1 cellular context compared by ENCODE assay signal in the genomic region with DNA sequence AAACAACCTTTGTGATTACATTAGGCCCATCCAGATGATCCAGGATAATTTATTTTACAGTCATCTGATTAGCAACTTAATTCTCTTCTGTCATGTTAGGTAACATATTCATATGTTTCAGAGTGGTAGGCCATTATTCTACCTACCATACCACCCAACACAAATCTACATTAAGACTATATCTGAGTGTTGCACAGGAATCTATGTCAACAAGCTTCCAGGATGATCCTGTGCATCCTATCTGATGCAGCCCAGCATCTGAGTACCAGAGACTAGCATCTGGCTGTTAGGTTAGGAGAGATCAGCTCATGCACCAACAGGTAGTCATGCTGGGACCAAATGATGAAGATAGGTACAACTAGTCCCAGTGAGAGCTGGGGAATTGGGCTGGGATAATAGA.
TF ChIP-seq lines count a peak whose summit lies in the region.

No MANE protein-coding gene starts in this region.

TF ChIP-seq in K562, 482 proteins besides CTCF, POLR2A, EP300 and RAD21:
- TF ChIP-seq FUS (optimal IDR thresholded peaks at IDR 0.05; ENCODE audit: low read depth, low read length) (no peak), PHF8 (IDR thresholded peaks at IDR 0.05; ENCODE audit: borderline replicate concordance, low read length) (no peak), HEY1 (CRISPR knock-in tag; IDR thresholded peaks at IDR 0.05; ENCODE audit: borderline replicate concordance) (no peak), CEBPG (CRISPR knock-in tag; IDR thresholded peaks at IDR 0.05) (no peak), CEBPG (tag; conservative IDR thresholded peaks at IDR 0.05 in 1 of 2, IDR thresholded peaks at IDR 0.05 in 1 of 2) (no peak), TBP (optimal IDR thresholded peaks at IDR 0.05; ENCODE audit: low read depth, low read length) (no peak), KAT2B (IDR thresholded peaks at IDR 0.05; ENCODE audit: low read depth, low read length) (no peak), RBM25 (IDR thresholded peaks at IDR 0.05; ENCODE audit: low read depth, low read length, severe bottlenecking) (no peak), CBX8 (IDR thresholded peaks at IDR 0.05; ENCODE audit: borderline replicate concordance, extremely low read depth, low read depth, low read length, poor library complexity, severe bottlenecking) (no peak), SIRT6 (IDR thresholded peaks at IDR 0.05; ENCODE audit: low read depth, low read length) (no peak), NCOA6 (IDR thresholded peaks at IDR 0.05) (no peak)
- TF ChIP-seq, protein P1, sequence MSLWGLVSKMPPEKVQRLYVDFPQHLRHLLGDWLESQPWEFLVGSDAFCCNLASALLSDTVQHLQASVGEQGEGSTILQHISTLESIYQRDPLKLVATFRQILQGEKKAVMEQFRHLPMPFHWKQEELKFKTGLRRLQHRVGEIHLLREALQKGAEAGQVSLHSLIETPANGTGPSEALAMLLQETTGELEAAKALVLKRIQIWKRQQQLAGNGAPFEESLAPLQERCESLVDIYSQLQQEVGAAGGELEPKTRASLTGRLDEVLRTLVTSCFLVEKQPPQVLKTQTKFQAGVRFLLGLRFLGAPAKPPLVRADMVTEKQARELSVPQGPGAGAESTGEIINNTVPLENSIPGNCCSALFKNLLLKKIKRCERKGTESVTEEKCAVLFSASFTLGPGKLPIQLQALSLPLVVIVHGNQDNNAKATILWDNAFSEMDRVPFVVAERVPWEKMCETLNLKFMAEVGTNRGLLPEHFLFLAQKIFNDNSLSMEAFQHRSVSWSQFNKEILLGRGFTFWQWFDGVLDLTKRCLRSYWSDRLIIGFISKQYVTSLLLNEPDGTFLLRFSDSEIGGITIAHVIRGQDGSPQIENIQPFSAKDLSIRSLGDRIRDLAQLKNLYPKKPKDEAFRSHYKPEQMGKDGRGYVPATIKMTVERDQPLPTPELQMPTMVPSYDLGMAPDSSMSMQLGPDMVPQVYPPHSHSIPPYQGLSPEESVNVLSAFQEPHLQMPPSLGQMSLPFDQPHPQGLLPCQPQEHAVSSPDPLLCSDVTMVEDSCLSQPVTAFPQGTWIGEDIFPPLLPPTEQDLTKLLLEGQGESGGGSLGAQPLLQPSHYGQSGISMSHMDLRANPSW (CRISPR knock-in tag; IDR thresholded peaks at IDR 0.05): no peak
- TF ChIP-seq, protein P2, sequence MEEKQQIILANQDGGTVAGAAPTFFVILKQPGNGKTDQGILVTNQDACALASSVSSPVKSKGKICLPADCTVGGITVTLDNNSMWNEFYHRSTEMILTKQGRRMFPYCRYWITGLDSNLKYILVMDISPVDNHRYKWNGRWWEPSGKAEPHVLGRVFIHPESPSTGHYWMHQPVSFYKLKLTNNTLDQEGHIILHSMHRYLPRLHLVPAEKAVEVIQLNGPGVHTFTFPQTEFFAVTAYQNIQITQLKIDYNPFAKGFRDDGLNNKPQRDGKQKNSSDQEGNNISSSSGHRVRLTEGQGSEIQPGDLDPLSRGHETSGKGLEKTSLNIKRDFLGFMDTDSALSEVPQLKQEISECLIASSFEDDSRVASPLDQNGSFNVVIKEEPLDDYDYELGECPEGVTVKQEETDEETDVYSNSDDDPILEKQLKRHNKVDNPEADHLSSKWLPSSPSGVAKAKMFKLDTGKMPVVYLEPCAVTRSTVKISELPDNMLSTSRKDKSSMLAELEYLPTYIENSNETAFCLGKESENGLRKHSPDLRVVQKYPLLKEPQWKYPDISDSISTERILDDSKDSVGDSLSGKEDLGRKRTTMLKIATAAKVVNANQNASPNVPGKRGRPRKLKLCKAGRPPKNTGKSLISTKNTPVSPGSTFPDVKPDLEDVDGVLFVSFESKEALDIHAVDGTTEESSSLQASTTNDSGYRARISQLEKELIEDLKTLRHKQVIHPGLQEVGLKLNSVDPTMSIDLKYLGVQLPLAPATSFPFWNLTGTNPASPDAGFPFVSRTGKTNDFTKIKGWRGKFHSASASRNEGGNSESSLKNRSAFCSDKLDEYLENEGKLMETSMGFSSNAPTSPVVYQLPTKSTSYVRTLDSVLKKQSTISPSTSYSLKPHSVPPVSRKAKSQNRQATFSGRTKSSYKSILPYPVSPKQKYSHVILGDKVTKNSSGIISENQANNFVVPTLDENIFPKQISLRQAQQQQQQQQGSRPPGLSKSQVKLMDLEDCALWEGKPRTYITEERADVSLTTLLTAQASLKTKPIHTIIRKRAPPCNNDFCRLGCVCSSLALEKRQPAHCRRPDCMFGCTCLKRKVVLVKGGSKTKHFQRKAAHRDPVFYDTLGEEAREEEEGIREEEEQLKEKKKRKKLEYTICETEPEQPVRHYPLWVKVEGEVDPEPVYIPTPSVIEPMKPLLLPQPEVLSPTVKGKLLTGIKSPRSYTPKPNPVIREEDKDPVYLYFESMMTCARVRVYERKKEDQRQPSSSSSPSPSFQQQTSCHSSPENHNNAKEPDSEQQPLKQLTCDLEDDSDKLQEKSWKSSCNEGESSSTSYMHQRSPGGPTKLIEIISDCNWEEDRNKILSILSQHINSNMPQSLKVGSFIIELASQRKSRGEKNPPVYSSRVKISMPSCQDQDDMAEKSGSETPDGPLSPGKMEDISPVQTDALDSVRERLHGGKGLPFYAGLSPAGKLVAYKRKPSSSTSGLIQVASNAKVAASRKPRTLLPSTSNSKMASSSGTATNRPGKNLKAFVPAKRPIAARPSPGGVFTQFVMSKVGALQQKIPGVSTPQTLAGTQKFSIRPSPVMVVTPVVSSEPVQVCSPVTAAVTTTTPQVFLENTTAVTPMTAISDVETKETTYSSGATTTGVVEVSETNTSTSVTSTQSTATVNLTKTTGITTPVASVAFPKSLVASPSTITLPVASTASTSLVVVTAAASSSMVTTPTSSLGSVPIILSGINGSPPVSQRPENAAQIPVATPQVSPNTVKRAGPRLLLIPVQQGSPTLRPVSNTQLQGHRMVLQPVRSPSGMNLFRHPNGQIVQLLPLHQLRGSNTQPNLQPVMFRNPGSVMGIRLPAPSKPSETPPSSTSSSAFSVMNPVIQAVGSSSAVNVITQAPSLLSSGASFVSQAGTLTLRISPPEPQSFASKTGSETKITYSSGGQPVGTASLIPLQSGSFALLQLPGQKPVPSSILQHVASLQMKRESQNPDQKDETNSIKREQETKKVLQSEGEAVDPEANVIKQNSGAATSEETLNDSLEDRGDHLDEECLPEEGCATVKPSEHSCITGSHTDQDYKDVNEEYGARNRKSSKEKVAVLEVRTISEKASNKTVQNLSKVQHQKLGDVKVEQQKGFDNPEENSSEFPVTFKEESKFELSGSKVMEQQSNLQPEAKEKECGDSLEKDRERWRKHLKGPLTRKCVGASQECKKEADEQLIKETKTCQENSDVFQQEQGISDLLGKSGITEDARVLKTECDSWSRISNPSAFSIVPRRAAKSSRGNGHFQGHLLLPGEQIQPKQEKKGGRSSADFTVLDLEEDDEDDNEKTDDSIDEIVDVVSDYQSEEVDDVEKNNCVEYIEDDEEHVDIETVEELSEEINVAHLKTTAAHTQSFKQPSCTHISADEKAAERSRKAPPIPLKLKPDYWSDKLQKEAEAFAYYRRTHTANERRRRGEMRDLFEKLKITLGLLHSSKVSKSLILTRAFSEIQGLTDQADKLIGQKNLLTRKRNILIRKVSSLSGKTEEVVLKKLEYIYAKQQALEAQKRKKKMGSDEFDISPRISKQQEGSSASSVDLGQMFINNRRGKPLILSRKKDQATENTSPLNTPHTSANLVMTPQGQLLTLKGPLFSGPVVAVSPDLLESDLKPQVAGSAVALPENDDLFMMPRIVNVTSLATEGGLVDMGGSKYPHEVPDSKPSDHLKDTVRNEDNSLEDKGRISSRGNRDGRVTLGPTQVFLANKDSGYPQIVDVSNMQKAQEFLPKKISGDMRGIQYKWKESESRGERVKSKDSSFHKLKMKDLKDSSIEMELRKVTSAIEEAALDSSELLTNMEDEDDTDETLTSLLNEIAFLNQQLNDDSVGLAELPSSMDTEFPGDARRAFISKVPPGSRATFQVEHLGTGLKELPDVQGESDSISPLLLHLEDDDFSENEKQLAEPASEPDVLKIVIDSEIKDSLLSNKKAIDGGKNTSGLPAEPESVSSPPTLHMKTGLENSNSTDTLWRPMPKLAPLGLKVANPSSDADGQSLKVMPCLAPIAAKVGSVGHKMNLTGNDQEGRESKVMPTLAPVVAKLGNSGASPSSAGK (IDR thresholded peaks at IDR 0.05): no peak
- TF ChIP-seq, protein P3, sequence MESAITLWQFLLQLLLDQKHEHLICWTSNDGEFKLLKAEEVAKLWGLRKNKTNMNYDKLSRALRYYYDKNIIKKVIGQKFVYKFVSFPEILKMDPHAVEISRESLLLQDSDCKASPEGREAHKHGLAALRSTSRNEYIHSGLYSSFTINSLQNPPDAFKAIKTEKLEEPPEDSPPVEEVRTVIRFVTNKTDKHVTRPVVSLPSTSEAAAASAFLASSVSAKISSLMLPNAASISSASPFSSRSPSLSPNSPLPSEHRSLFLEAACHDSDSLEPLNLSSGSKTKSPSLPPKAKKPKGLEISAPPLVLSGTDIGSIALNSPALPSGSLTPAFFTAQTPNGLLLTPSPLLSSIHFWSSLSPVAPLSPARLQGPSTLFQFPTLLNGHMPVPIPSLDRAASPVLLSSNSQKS (CRISPR knock-in tag; IDR thresholded peaks at IDR 0.05): no peak
- TF ChIP-seq, protein P4, sequence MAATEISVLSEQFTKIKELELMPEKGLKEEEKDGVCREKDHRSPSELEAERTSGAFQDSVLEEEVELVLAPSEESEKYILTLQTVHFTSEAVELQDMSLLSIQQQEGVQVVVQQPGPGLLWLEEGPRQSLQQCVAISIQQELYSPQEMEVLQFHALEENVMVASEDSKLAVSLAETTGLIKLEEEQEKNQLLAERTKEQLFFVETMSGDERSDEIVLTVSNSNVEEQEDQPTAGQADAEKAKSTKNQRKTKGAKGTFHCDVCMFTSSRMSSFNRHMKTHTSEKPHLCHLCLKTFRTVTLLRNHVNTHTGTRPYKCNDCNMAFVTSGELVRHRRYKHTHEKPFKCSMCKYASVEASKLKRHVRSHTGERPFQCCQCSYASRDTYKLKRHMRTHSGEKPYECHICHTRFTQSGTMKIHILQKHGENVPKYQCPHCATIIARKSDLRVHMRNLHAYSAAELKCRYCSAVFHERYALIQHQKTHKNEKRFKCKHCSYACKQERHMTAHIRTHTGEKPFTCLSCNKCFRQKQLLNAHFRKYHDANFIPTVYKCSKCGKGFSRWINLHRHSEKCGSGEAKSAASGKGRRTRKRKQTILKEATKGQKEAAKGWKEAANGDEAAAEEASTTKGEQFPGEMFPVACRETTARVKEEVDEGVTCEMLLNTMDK (IDR thresholded peaks at IDR 0.05; ENCODE audit: borderline replicate concordance, insufficient read depth, low read depth, low read length, poor library complexity, severe bottlenecking): no peak
- TF ChIP-seq, protein P5, sequence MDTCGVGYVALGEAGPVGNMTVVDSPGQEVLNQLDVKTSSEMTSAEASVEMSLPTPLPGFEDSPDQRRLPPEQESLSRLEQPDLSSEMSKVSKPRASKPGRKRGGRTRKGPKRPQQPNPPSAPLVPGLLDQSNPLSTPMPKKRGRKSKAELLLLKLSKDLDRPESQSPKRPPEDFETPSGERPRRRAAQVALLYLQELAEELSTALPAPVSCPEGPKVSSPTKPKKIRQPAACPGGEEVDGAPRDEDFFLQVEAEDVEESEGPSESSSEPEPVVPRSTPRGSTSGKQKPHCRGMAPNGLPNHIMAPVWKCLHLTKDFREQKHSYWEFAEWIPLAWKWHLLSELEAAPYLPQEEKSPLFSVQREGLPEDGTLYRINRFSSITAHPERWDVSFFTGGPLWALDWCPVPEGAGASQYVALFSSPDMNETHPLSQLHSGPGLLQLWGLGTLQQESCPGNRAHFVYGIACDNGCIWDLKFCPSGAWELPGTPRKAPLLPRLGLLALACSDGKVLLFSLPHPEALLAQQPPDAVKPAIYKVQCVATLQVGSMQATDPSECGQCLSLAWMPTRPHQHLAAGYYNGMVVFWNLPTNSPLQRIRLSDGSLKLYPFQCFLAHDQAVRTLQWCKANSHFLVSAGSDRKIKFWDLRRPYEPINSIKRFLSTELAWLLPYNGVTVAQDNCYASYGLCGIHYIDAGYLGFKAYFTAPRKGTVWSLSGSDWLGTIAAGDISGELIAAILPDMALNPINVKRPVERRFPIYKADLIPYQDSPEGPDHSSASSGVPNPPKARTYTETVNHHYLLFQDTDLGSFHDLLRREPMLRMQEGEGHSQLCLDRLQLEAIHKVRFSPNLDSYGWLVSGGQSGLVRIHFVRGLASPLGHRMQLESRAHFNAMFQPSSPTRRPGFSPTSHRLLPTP (IDR thresholded peaks at IDR 0.05; ENCODE audit: borderline replicate concordance, extremely low read depth, insufficient read length): no peak
